Comparison of ENCODE assay signal across 8 cellular contexts in genomic region chr10:131943021-131943814, GRCh38. TPM values are rescaled to one million over a fixed set of nuclear protein-coding genes. Genes with fewer than 3 reads are reported as not detected.
DNase-seq lines count a peak whose midpoint lies in the region; ATAC-seq and TF ChIP-seq lines count a peak whose summit lies in the region.

No MANE protein-coding gene starts in this region.

- no peaks in the 10 kb centered on the region for H3K27me3 Mint-ChIP-seq in nephron (ENCODE audit: low read depth)

- 83 to 86% methylated on average over 11 of the region's 11 CpGs for WGBS in sigmoid colon, 2 donors

- no peaks in the 10 kb centered on the region for H3K4me1 ChIP-seq in sigmoid colon

- ATAC-seq in HG03439 (IDR thresholded peaks at IDR 0.05; ENCODE audit: unreplicated experiment) (no peak), GM18502 (IDR thresholded peaks at IDR 0.05; ENCODE audit: poor library complexity, unreplicated experiment) (no peak)

- H3K4me3 ChIP-seq in NB4 (ENCODE audit: low read depth, low read length) (no peak overlapping the region), epithelial cell of proximal tubule (ENCODE audit: low read depth, low read length) (no peak overlapping the region), sigmoid colon (no peak overlapping the region)

- no peaks in the 10 kb centered on the region for H3K9me3 Mint-ChIP-seq in nephron

- no peak for TF ChIP-seq POLR2A in NB4 (IDR thresholded peaks at IDR 0.05; ENCODE audit: extremely low read depth, insufficient read length)
- no peak for TF ChIP-seq POLR2A in sigmoid colon (IDR thresholded peaks at IDR 0.05)

- H3K36me3 Mint-ChIP-seq in nephron (ENCODE audit: low read depth) = peaks cover 76% of the 10 kb centered on the region

- H3K27ac ChIP-seq in sigmoid colon = no peak overlapping the region

- TF ChIP-seq CTCF in NB4 (IDR thresholded peaks at IDR 0.05; ENCODE audit: low read depth, low read length) (peak; percentile 58), epithelial cell of proximal tubule (conservative IDR thresholded peaks at IDR 0.05; ENCODE audit: low read depth, low read length) (peak; percentile 78), nephron (IDR thresholded peaks at IDR 0.05; ENCODE audit: unreplicated experiment in 3 of 3) (peak; percentile 15 to 42 (median 22)), sigmoid colon (IDR thresholded peaks at IDR 0.05) (peak in 1 of 4 experiments; percentile 31)

- H3K36me3 ChIP-seq in sigmoid colon = peaks cover 25 to 81% (median 31%) of the 10 kb centered on the region in 4 donors

- no peaks in the 10 kb centered on the region for H3K9me3 ChIP-seq in sigmoid colon

- H3K27ac Mint-ChIP-seq in nephron = peak overlapping the region in 2 of 3 experiments; percentile 47 to 71

- no peaks in the 10 kb centered on the region for H3K27me3 ChIP-seq in sigmoid colon

- H3K4me3 Mint-ChIP-seq in nephron = no peak overlapping the region

- TF ChIP-seq EP300 in sigmoid colon (IDR thresholded peaks at IDR 0.05) = no peak

- H3K4me1 Mint-ChIP-seq in nephron = peaks cover 13% of the 10 kb centered on the region

- intact Hi-C loops in sigmoid colon (cut with DNase I) = no loop called here

- DNase-seq in DMS114 treated with DMSO at 0.1 percent for 48 hours (lab: John Stamatoyannopoulos, UW; ENCODE audit: unreplicated experiment) = peak; percentile 8
- DNase-seq in NB4 (ENCODE audit: low read depth) = peak; percentile 51
- DNase-seq in epithelial cell of proximal tubule (ENCODE audit: low read depth) = no peak
- DNase-seq in sigmoid colon = no peak
- no peak for DNase-seq in cortex of kidney (lab: John Stamatoyannopoulos, UW)

RNA-seq across cellular contexts. Expression of gene BNIP3, which starts 38.5 kb away (rescaled TPM):
- total RNA-seq in epithelial cell of proximal tubule (123 and 463 TPM in 2 replicates), sigmoid colon (100 to 1,000 TPM in 2 of 4 donors, 10 to 100 TPM in 2; 55.9 to 125 (median 95.4) TPM)
- 10 to 100 TPM in 2 of 3 donors, 1 to 10 TPM in 1; 3.9 to 11.7 (median 10.8) TPM for polyA plus RNA-seq in sigmoid colon

RNA-seq across cellular contexts. Expression of gene PPP2R2D, which starts 42.4 kb away (rescaled TPM):
- 28.6 and 33.2 TPM in 2 replicates for total RNA-seq in epithelial cell of proximal tubule
- 10 to 100 TPM; 22.7 to 44.0 (median 34.6) TPM for total RNA-seq in sigmoid colon
- polyA plus RNA-seq in sigmoid colon = 10 to 100 TPM; 18.4 to 23.8 (median 22.8) TPM

Comparison
In these comparisons a context has a peak if more than half of its experiments do, and no peak if none do; other contexts are left out.
1. DNase-seq: peak in DMS114 treated with DMSO at 0.1 percent for 48 hours (single experiment) and NB4 (single experiment); none in epithelial cell of proximal tubule (single experiment), sigmoid colon (single experiment) and cortex of kidney (single experiment).